In genomic region chr1:178536329-178536728, GRCh38 we compare ENCODE assay signal across 20 cellular contexts. TPM values are rescaled to one million over a fixed set of nuclear protein-coding genes. Genes with fewer than 3 reads are reported as not detected.
A peak's percentile ranks its signal among the peaks of the same experiment; 100 is the strongest.
DNase-seq lines count a peak whose midpoint lies in the region; ATAC-seq and TF ChIP-seq lines count a peak whose summit lies in the region.
"Had no signal": no experiment of that assay in that cellular context is flagged by ENCODE, and none has a peak within 500 bp of the region (broad histone marks: within the 10 kb centered on the region; RNA-seq: fewer than 3 reads in every experiment).

No MANE protein-coding gene starts in this region.

- intact Hi-C loops in activated CD4-positive, alpha-beta T cell treated with anti-CD3 and anti-CD28 coated beads for 36 hours (cut with DNase I, micrococcal nuclease) = no loop called here

- 92 to 99% methylated on average over 5 of the region's 5 CpGs for WGBS in GM23248 (ENCODE audit: low coverage in 1 of 2, low lambda C conversion rate in 2 of 2, missing lambda C conversion rate in 2 of 2), 2 experiments

- no peaks in the 10 kb centered on the region for H3K36me3 ChIP-seq in GM23248 (ENCODE audit: low read depth)
- H3K36me3 ChIP-seq in RWPE2 (ENCODE audit: low read depth) = no peaks in the 10 kb centered on the region
- H3K36me3 ChIP-seq in right atrium auricular region = no peaks in the 10 kb centered on the region
- no peaks in the 10 kb centered on the region for H3K36me3 ChIP-seq in skeletal muscle tissue (ENCODE audit: control insufficient read depth in 3 of 3, insufficient read depth in 3 of 3, low read length in 3 of 3)
- H3K36me3 ChIP-seq in effector memory CD4-positive, alpha-beta T cell (ENCODE audit: control insufficient read depth, insufficient read depth, low read length) = no peaks in the 10 kb centered on the region
- H3K36me3 ChIP-seq: BLaER1 had no signal

- ATAC-seq in RWPE2 (ENCODE audit: low read depth) = no peak
- ATAC-seq in activated CD4-positive, alpha-beta T cell treated with anti-CD3 and anti-CD28 coated beads for 36 hours = no peak

- H3K27ac ChIP-seq in GM23248 (peak overlapping the region; percentile 85), RWPE2 (ENCODE audit: poor library complexity, severe bottlenecking) (peak overlapping the region; percentile 62), right atrium auricular region (peak overlapping the region; percentile 60 to 93), skeletal muscle tissue (ENCODE audit: low read depth, low read length) (peak overlapping the region; percentile 77)
- H3K27ac ChIP-seq in effector memory CD4-positive, alpha-beta T cell (ENCODE audit: insufficient read depth, low read length, poor library complexity, severe bottlenecking) = no peak overlapping the region
- H3K27ac ChIP-seq: BLaER1 had no signal

- no peak overlapping the region for H3K4me3 Mint-ChIP-seq in activated CD4-positive, alpha-beta T cell treated with anti-CD3 and anti-CD28 coated beads for 36 hours
- H3K4me3 Mint-ChIP-seq: activated CD4-positive, alpha-beta T cell treated with anti-CD3 and anti-CD28 coated beads, Interleukin-2, amount 10 ng/mL, durations not matched to agents 24 days and 14 days; activated naive CD4-positive, alpha-beta T cell treated with anti-CD3 and anti-CD28 coated beads, Interleukin-2, amount 50 U/mL, for 24 hours; dendritic cell treated with granulocyte-macrophage colony-stimulating factor and Interleukin-4, amounts not matched to agents 40 ng/mL and 50 ng/mL, for 4 days had no signal

- TF ChIP-seq CTCF in RWPE2 (IDR thresholded peaks at IDR 0.05; ENCODE audit: poor library complexity, severe bottlenecking) (no peak), right atrium auricular region (IDR thresholded peaks at IDR 0.05) (no peak)

- no peaks in the 10 kb centered on the region for H3K79me2 ChIP-seq in GM23248 (ENCODE audit: insufficient read depth)

- CTCF ChIA-PET in activated CD4-positive, alpha-beta T cell treated with anti-CD3 and anti-CD28 coated beads for 36 hours (lab: Charles Lee) = no interaction called here

- POLR2A ChIA-PET in activated CD4-positive, alpha-beta T cell treated with anti-CD3 and anti-CD28 coated beads for 36 hours (lab: Charles Lee) = no interaction called here

- peaks cover 43% of the 10 kb centered on the region for H3F3A ChIP-seq in GM23248 (ENCODE audit: insufficient read depth)

- no peak overlapping the region for H2AFZ ChIP-seq in GM23248

- no peaks in the 10 kb centered on the region for H3K9me2 ChIP-seq in GM23248 (ENCODE audit: insufficient read depth)

- DNase-seq in GM23248 = peak; percentile 15
- DNase-seq in RWPE2 (ENCODE audit: low spot score) = no peak
- no peak for DNase-seq in right atrium auricular region (ENCODE audit: low spot score)
- DNase-seq in activated CD4-positive, alpha-beta T cell treated with anti-CD3 and anti-CD28 coated beads for 36 hours = no peak
- DNase-seq in effector memory CD4-positive, alpha-beta T cell = no peak
- DNase-seq in NCI-H1105 treated with DMSO at 0.1 percent for 48 hours (lab: John Stamatoyannopoulos, UW) = no peak
- DNase-seq: activated CD4-positive, alpha-beta T cell treated with anti-CD3 and anti-CD28 coated beads, Interleukin-2, amount 10 ng/mL, durations not matched to agents 24 days and 14 days; stimulated activated CD4-positive, alpha-beta T cell treated with anti-CD3 and anti-CD28 coated beads, Interleukin-4, amount 100 ng/mL, for 4 hours had no signal

- no peaks in the 10 kb centered on the region for H3K9me3 Mint-ChIP-seq in activated CD4-positive, alpha-beta T cell treated with anti-CD3 and anti-CD28 coated beads for 36 hours (ENCODE audit: low read depth)
- H3K9me3 Mint-ChIP-seq: activated CD4-positive, alpha-beta T cell treated with anti-CD3 and anti-CD28 coated beads, Interleukin-2, amount 10 ng/mL, durations not matched to agents 24 days and 14 days; activated naive CD4-positive, alpha-beta T cell treated with anti-CD3 and anti-CD28 coated beads, Interleukin-2, amount 50 U/mL, for 24 hours; dendritic cell treated with granulocyte-macrophage colony-stimulating factor and Interleukin-4, amounts not matched to agents 40 ng/mL and 50 ng/mL, for 4 days had no signal

- H3K27ac Mint-ChIP-seq in activated CD4-positive, alpha-beta T cell treated with anti-CD3 and anti-CD28 coated beads for 36 hours = no peak overlapping the region
- H3K27ac Mint-ChIP-seq: activated CD4-positive, alpha-beta T cell treated with anti-CD3 and anti-CD28 coated beads, Interleukin-2, amount 10 ng/mL, durations not matched to agents 24 days and 14 days; activated naive CD4-positive, alpha-beta T cell treated with anti-CD3 and anti-CD28 coated beads, Interleukin-2, amount 50 U/mL, for 24 hours; dendritic cell treated with granulocyte-macrophage colony-stimulating factor and Interleukin-4, amounts not matched to agents 40 ng/mL and 50 ng/mL, for 4 days had no signal

- H3K9ac ChIP-seq in GM23248 (no peak overlapping the region), skeletal muscle tissue (ENCODE audit: low read depth in 1 of 3, low read length in 3 of 3) (no peak overlapping the region)
- H3K9ac ChIP-seq: BLaER1 had no signal

- in situ Hi-C loops in GM23248 (cut with MboI) = loop anchor here (5.0 to 25.0 kb wide), 2 partner anchors 471 to 826 kb away; partner anchors contain the start of gene AXDND1

- peaks cover 48% of the 10 kb centered on the region for H3K4me1 ChIP-seq in GM23248 (ENCODE audit: insufficient read depth)
- peaks cover 23% of the 10 kb centered on the region for H3K4me1 ChIP-seq in RWPE2 (ENCODE audit: insufficient read depth, poor library complexity, severe bottlenecking)
- peaks cover 0 to 38% of the 10 kb centered on the region in 2 donors for H3K4me1 ChIP-seq in right atrium auricular region
- peaks cover 36 to 41% (median 39%) of the 10 kb centered on the region in 3 donors for H3K4me1 ChIP-seq in skeletal muscle tissue (ENCODE audit: control insufficient read depth in 3 of 3, insufficient read depth in 3 of 3, low read length in 3 of 3)
- no peaks in the 10 kb centered on the region for H3K4me1 ChIP-seq in effector memory CD4-positive, alpha-beta T cell (ENCODE audit: control insufficient read depth, insufficient read depth, low read length, poor library complexity, severe bottlenecking)
- H3K4me1 ChIP-seq: BLaER1 had no signal

- no peak overlapping the region for H3K4me3 ChIP-seq in GM23248
- no peak overlapping the region for H3K4me3 ChIP-seq in RWPE2 (ENCODE audit: severe bottlenecking)
- no peak overlapping the region for H3K4me3 ChIP-seq in right atrium auricular region
- H3K4me3 ChIP-seq in skeletal muscle tissue (ENCODE audit: low read length in 3 of 3) = no peak overlapping the region
- no peak overlapping the region for H3K4me3 ChIP-seq in effector memory CD4-positive, alpha-beta T cell (ENCODE audit: insufficient read depth, low read depth, low read length, poor library complexity, severe bottlenecking)
- H3K4me3 ChIP-seq: BLaER1 had no signal

- H4K20me1 ChIP-seq in GM23248 (ENCODE audit: insufficient read depth) = no peaks in the 10 kb centered on the region
- H4K20me1 ChIP-seq: BLaER1 had no signal

- H3K27me3 Mint-ChIP-seq in activated CD4-positive, alpha-beta T cell treated with anti-CD3 and anti-CD28 coated beads for 36 hours = no peaks in the 10 kb centered on the region
- H3K27me3 Mint-ChIP-seq: activated CD4-positive, alpha-beta T cell treated with anti-CD3 and anti-CD28 coated beads, Interleukin-2, amount 10 ng/mL, durations not matched to agents 24 days and 14 days; dendritic cell treated with granulocyte-macrophage colony-stimulating factor and Interleukin-4, amounts not matched to agents 40 ng/mL and 50 ng/mL, for 4 days had no signal

- H3K27me3 ChIP-seq in GM23248 (replicated peaks; ENCODE audit: insufficient read depth) = no peaks in the 10 kb centered on the region
- no peaks in the 10 kb centered on the region for H3K27me3 ChIP-seq in RWPE2 (ENCODE audit: insufficient read depth, poor library complexity, severe bottlenecking)
- no peaks in the 10 kb centered on the region for H3K27me3 ChIP-seq in right atrium auricular region
- H3K27me3 ChIP-seq in skeletal muscle tissue (ENCODE audit: control insufficient read depth in 3 of 3, insufficient read depth in 3 of 3, low read length in 3 of 3) = peaks cover 0 to 2% (median 0%) of the 10 kb centered on the region in 3 donors
- H3K27me3 ChIP-seq in effector memory CD4-positive, alpha-beta T cell (replicated peaks; ENCODE audit: control insufficient read depth, insufficient read depth, low read length, poor library complexity, severe bottlenecking) = no peaks in the 10 kb centered on the region
- H3K27me3 ChIP-seq: BLaER1 had no signal

- H3K36me3 Mint-ChIP-seq in activated CD4-positive, alpha-beta T cell treated with anti-CD3 and anti-CD28 coated beads for 36 hours (ENCODE audit: low read depth) = no peaks in the 10 kb centered on the region
- H3K36me3 Mint-ChIP-seq: activated naive CD4-positive, alpha-beta T cell treated with anti-CD3 and anti-CD28 coated beads, Interleukin-2, amount 50 U/mL, for 24 hours had no signal

- peak overlapping the region; percentile 52 for H3K4me2 ChIP-seq in GM23248 (ENCODE audit: unreplicated experiment)
- H3K4me2 ChIP-seq: BLaER1 had no signal

- peaks cover 2% of the 10 kb centered on the region for H3K4me1 Mint-ChIP-seq in activated CD4-positive, alpha-beta T cell treated with anti-CD3 and anti-CD28 coated beads for 36 hours

- H3K9me3 ChIP-seq in GM23248 (ENCODE audit: low read depth) (no peaks in the 10 kb centered on the region), RWPE2 (ENCODE audit: severe bottlenecking) (no peaks in the 10 kb centered on the region), right atrium auricular region (no peaks in the 10 kb centered on the region), skeletal muscle tissue (ENCODE audit: control insufficient read depth in 3 of 3, low read length in 3 of 3) (no peaks in the 10 kb centered on the region)
- H3K9me3 ChIP-seq in effector memory CD4-positive, alpha-beta T cell (ENCODE audit: control insufficient read depth, low read length) = no peaks in the 10 kb centered on the region
- H3K9me3 ChIP-seq: BLaER1 had no signal

RNA-seq across cellular contexts. Expression of gene TEX35, which starts 23.4 kb away (rescaled TPM):
- total RNA-seq in GM23248 (2014; rRNA removed; shearing (Covaris generic)) = not detected in 2 replicates
- not detected in 2 replicates for polyA plus RNA-seq in GM23248 (2016; fragmentation: Nextera tagmentation; extraction: Ambion mirVana)
- total RNA-seq in right atrium auricular region (under 1 TPM in 1 of 2 donors, not detected in 1; 0.33 TPM), skeletal muscle tissue (not detected)
- total RNA-seq in activated CD4-positive, alpha-beta T cell treated with anti-CD3 and anti-CD28 coated beads for 36 hours = not detected
- total RNA-seq: activated CD4-positive, alpha-beta T cell treated with anti-CD3 and anti-CD28 coated beads, Interleukin-2, amount 10 ng/mL, durations not matched to agents 24 days and 14 days; epithelial cell of proximal tubule; glomerular endothelial cell; HT1080; myocyte; osteocyte; RPMI7951; temporal lobe had no signal

RNA-seq across cellular contexts. Expression of gene CLEC20A, which starts 39.6 kb away (rescaled TPM):
- total RNA-seq in GM23248 (2014; rRNA removed; shearing (Covaris generic)) = not detected in 2 replicates
- not detected in 2 replicates for polyA plus RNA-seq in GM23248 (2016; fragmentation: Nextera tagmentation; extraction: Ambion mirVana)
- total RNA-seq in right atrium auricular region (under 1 TPM in 1 of 2 donors, not detected in 1; 0.48 TPM), skeletal muscle tissue (not detected)
- total RNA-seq in activated CD4-positive, alpha-beta T cell treated with anti-CD3 and anti-CD28 coated beads for 36 hours = not detected
- total RNA-seq: activated CD4-positive, alpha-beta T cell treated with anti-CD3 and anti-CD28 coated beads, Interleukin-2, amount 10 ng/mL, durations not matched to agents 24 days and 14 days; epithelial cell of proximal tubule; glomerular endothelial cell; HT1080; lower leg skin; myocyte; osteocyte; RPMI7951; temporal lobe had no signal
